In the genomic region with DNA sequence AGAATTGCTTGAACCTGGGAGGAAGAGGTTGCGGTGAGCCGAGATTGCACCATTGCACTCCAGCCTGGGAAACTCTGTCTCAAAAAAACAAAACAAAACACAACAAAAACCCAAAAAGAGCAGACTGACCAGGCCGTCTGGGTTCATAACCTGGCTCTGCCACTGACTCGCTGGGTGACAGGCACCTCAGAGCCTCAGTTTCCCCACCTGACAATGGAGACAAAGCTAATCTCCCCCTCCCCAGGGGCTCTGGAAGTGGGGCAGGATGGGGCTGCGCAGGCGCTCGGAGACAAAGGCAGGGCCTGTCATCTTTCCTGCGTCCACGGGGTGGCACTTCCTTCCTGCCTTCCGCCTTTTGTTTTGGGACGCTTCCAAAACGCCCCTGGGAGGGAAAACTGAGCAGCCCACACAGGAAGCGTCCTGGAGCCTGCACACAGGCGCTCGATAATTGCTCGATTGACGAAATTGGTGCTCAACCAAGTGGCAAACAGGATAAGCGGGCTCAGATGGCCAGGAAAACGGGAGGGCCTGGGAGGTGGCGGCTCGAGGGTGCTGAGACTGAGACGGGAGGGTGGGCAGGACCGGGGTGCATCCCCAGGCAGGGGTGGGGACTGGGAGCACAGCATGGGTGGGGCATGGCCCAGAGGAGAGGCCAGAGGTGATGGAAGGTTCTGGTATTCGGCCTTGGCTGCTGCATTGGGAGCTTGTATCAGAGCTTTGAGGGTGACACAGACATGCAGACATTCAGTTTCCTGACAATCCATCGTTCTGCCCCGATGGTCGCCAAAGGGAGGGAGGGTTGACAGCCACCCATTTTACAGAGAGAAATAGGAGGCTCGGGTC, we compare ENCODE assay signal across 8 cellular contexts. TPM values are rescaled to one million over a fixed set of nuclear protein-coding genes. Genes with fewer than 3 reads are reported as not detected.
DNase-seq lines count a peak whose midpoint lies in the region; ATAC-seq and TF ChIP-seq lines count a peak whose summit lies in the region.

No MANE protein-coding gene starts in this region.

- no peaks in the 10 kb centered on the region for H3K9me3 Mint-ChIP-seq in activated naive CD8-positive, alpha-beta T cell treated with anti-CD3 and anti-CD28 coated beads, Interleukin-2, amount 10 ng/mL, durations not matched to agents 7 days and 5 days
- H3K9me3 Mint-ChIP-seq in glutamatergic neuron (ENCODE audit: unreplicated experiment): peaks cover 9% of the 10 kb centered on the region

- H2AFZ ChIP-seq in DND-41 (ENCODE audit: low read depth, low read length): no peak overlapping the region

- peak overlapping the region; percentile 80 for H3K4me3 Mint-ChIP-seq in activated naive CD8-positive, alpha-beta T cell treated with anti-CD3 and anti-CD28 coated beads, Interleukin-2, amount 10 ng/mL, durations not matched to agents 7 days and 5 days
- H3K4me3 Mint-ChIP-seq in glutamatergic neuron (ENCODE audit: unreplicated experiment): peak overlapping the region; percentile 87

- peaks cover 7% of the 10 kb centered on the region for H3K36me3 Mint-ChIP-seq in activated naive CD8-positive, alpha-beta T cell treated with anti-CD3 and anti-CD28 coated beads, Interleukin-2, amount 10 ng/mL, durations not matched to agents 7 days and 5 days
- H3K36me3 Mint-ChIP-seq in glutamatergic neuron (ENCODE audit: unreplicated experiment): no peaks in the 10 kb centered on the region

- no peaks in the 10 kb centered on the region for H3K79me2 ChIP-seq in DND-41 (ENCODE audit: insufficient read depth, low read length)

- peaks cover 12% of the 10 kb centered on the region for H3K4me1 Mint-ChIP-seq in activated naive CD8-positive, alpha-beta T cell treated with anti-CD3 and anti-CD28 coated beads, Interleukin-2, amount 10 ng/mL, durations not matched to agents 7 days and 5 days
- no peaks in the 10 kb centered on the region for H3K4me1 Mint-ChIP-seq in glutamatergic neuron (ENCODE audit: low read depth, unreplicated experiment)

- TF ChIP-seq EP300 in tibial nerve (IDR thresholded peaks at IDR 0.05): peak; percentile 35 to 93

- H3K36me3 ChIP-seq in DND-41 (ENCODE audit: insufficient read depth, low read length): peaks cover 17% of the 10 kb centered on the region
- no peaks in the 10 kb centered on the region for H3K36me3 ChIP-seq in neutrophil
- peaks cover 0 to 19% (median 0%) of the 10 kb centered on the region in 3 donors for H3K36me3 ChIP-seq in tibial nerve

- POLR2A ChIA-PET in activated naive CD8-positive, alpha-beta T cell treated with anti-CD3 and anti-CD28 coated beads, Interleukin-2, amount 10 ng/mL, durations not matched to agents 7 days and 5 days (lab: Charles Lee): interaction anchor here (0.6 to 1.3 kb wide), 5 partner anchors 13 to 244 kb away, joined by 3 to 5 read pairs (median 3); a partner anchor contains a TSS

- WGBS in tibial nerve, 2 donors: 2 to 4% methylated on average over 28 of the region's 28 CpGs

- H3K27me3 ChIP-seq in DND-41 (ENCODE audit: insufficient read depth, low read length, poor library complexity): no peaks in the 10 kb centered on the region
- H3K27me3 ChIP-seq in neutrophil: peaks cover 24% of the 10 kb centered on the region
- H3K27me3 ChIP-seq in tibial nerve: no peaks in the 10 kb centered on the region

- H3K9ac ChIP-seq in DND-41 (ENCODE audit: low read depth, low read length): no peak overlapping the region

- TF ChIP-seq POLR2A in tibial nerve (IDR thresholded peaks at IDR 0.05): peak in 1 of 2 donors; percentile 23

- H3K4me1 ChIP-seq in DND-41 (ENCODE audit: insufficient read depth, low read length) (no peaks in the 10 kb centered on the region; the same call in 1 of the 2 replicates), neutrophil (ENCODE audit: control insufficient read depth in 1 of 2, insufficient read depth in 1 of 2, low read depth in 1 of 2, low read length in 1 of 2) (peaks cover 18 to 24% of the 10 kb centered on the region in 2 experiments), tibial nerve (peaks cover 0 to 64% (median 38%) of the 10 kb centered on the region in 4 donors)

- H3K27ac Mint-ChIP-seq in activated naive CD8-positive, alpha-beta T cell treated with anti-CD3 and anti-CD28 coated beads, Interleukin-2, amount 10 ng/mL, durations not matched to agents 7 days and 5 days: no peak overlapping the region
- H3K27ac Mint-ChIP-seq in glutamatergic neuron (ENCODE audit: unreplicated experiment): peak overlapping the region; percentile 96

- peak; percentile 29 for TF ChIP-seq CTCF in DND-41 (IDR thresholded peaks at IDR 0.05; ENCODE audit: borderline replicate concordance, extremely low read depth, low read length, poor library complexity, severe bottlenecking)
- peak; percentile 65 for TF ChIP-seq CTCF in glutamatergic neuron (IDR thresholded peaks at IDR 0.05; ENCODE audit: partially characterized antibody, unreplicated experiment)
- peak; percentile 74 for TF ChIP-seq CTCF in neutrophil (IDR thresholded peaks at IDR 0.05)
- peak; percentile 76 to 98 (median 92) for TF ChIP-seq CTCF in tibial nerve (IDR thresholded peaks at IDR 0.05)

- DNase-seq in DND-41 (peak; percentile 41), MV-4-11 (lab: John Stamatoyannopoulos, UW) (peak; percentile 73), glutamatergic neuron (peak; percentile 84), tibial nerve (ENCODE audit: low spot score in 2 of 2) (peak; percentile 75 to 91)
- DNase-seq in activated naive CD8-positive, alpha-beta T cell treated with anti-CD3 and anti-CD28 coated beads, Interleukin-2, amount 10 ng/mL, durations not matched to agents 7 days and 5 days: peak; percentile 55

- H4K20me1 ChIP-seq in DND-41 (ENCODE audit: insufficient read depth, low read length): peaks cover 13% of the 10 kb centered on the region

- H3K4me3 ChIP-seq in DND-41 (ENCODE audit: low read depth in 1 of 2, low read length in 2 of 2) (no peak overlapping the region), neutrophil (ENCODE audit: low read depth in 1 of 2, low read length in 1 of 2) (peak overlapping the region; percentile 49 to 63), tibial nerve (peak overlapping the region; percentile 2 to 43 (median 25))

- H3K27ac ChIP-seq in DND-41 (ENCODE audit: low read length): no peak overlapping the region
- H3K27ac ChIP-seq in neutrophil: peak overlapping the region; percentile 57
- peak overlapping the region; percentile 85 to 100 (median 98) for H3K27ac ChIP-seq in tibial nerve

- no peak overlapping the region for H3K4me2 ChIP-seq in DND-41 (ENCODE audit: insufficient read depth, low read length)

- no peaks in the 10 kb centered on the region for H3K9me3 ChIP-seq in DND-41 (ENCODE audit: insufficient read depth, low read length, severe bottlenecking)
- H3K9me3 ChIP-seq in neutrophil: no peaks in the 10 kb centered on the region
- H3K9me3 ChIP-seq in tibial nerve: no peaks in the 10 kb centered on the region

- peaks cover 2% of the 10 kb centered on the region for H3K27me3 Mint-ChIP-seq in activated naive CD8-positive, alpha-beta T cell treated with anti-CD3 and anti-CD28 coated beads, Interleukin-2, amount 10 ng/mL, durations not matched to agents 7 days and 5 days
- peaks cover 11% of the 10 kb centered on the region for H3K27me3 Mint-ChIP-seq in glutamatergic neuron (ENCODE audit: unreplicated experiment)

- peak; percentile 20; the same call in 2 of the 3 replicates for ATAC-seq in DND-41 (ENCODE audit: insufficient read depth, low read depth)
- ATAC-seq in SK-N-SH treated with all-trans-retinoic acid at 6 μM for 48 hours: peak; percentile 53
- peak; percentile 77 for ATAC-seq in activated naive CD8-positive, alpha-beta T cell treated with anti-CD3 and anti-CD28 coated beads, Interleukin-2, amount 10 ng/mL, durations not matched to agents 7 days and 5 days (ENCODE audit: low read depth)
- no peak for ATAC-seq in HG02678 (IDR thresholded peaks at IDR 0.05; ENCODE audit: unreplicated experiment)

TF ChIP-seq in SK-N-SH treated with all-trans-retinoic acid at 6 μM for 48 hours, 23 proteins besides CTCF, POLR2A, EP300 and RAD21 (continues in another document):
- TF ChIP-seq PPARA (CRISPR knock-in tag; IDR thresholded peaks at IDR 0.05; ENCODE audit: borderline replicate concordance) (no peak), ZC3H10 (CRISPR knock-in tag; IDR thresholded peaks at IDR 0.05) (no peak), OSR1 (CRISPR knock-in tag; IDR thresholded peaks at IDR 0.05) (no peak), ZNF565 (CRISPR knock-in tag; conservative IDR thresholded peaks at IDR 0.05; ENCODE audit: low read depth) (no peak), ZFP3 (CRISPR knock-in tag; IDR thresholded peaks at IDR 0.05) (no peak)
- TF ChIP-seq, protein P1, sequence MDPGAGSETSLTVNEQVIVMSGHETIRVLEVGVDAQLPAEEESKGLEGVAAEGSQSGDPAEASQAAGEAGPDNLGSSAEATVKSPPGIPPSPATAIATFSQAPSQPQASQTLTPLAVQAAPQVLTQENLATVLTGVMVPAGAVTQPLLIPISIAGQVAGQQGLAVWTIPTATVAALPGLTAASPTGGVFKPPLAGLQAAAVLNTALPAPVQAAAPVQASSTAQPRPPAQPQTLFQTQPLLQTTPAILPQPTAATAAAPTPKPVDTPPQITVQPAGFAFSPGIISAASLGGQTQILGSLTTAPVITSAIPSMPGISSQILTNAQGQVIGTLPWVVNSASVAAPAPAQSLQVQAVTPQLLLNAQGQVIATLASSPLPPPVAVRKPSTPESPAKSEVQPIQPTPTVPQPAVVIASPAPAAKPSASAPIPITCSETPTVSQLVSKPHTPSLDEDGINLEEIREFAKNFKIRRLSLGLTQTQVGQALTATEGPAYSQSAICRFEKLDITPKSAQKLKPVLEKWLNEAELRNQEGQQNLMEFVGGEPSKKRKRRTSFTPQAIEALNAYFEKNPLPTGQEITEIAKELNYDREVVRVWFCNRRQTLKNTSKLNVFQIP (CRISPR knock-in tag; IDR thresholded peaks at IDR 0.05; ENCODE audit: borderline replicate concordance, low read depth): no peak

RNA-seq across cellular contexts. Expression of a gene that starts 17.8 kb away (rescaled TPM):
- 10 to 100 TPM; 63.0 to 65.4 TPM for total RNA-seq in activated naive CD8-positive, alpha-beta T cell treated with anti-CD3 and anti-CD28 coated beads, Interleukin-2, amount 10 ng/mL, durations not matched to agents 7 days and 5 days
- total RNA-seq in glutamatergic neuron (ENCODE audit: unreplicated experiment) (3.8 TPM), tibial nerve (10 to 100 TPM in 1 of 4 donors, 1 to 10 TPM in 3; 2.6 to 20.4 (median 4.4) TPM)

RNA-seq across cellular contexts. Expression of a gene that starts 48.5 kb away (rescaled TPM):
- total RNA-seq in activated naive CD8-positive, alpha-beta T cell treated with anti-CD3 and anti-CD28 coated beads, Interleukin-2, amount 10 ng/mL, durations not matched to agents 7 days and 5 days: 10 to 100 TPM; 83.8 to 84.8 TPM
- total RNA-seq in glutamatergic neuron (ENCODE audit: unreplicated experiment): 147 TPM
- 10 to 100 TPM; 22.6 to 45.6 (median 35.7) TPM for total RNA-seq in tibial nerve

RNA-seq across cellular contexts. Expression of a gene that starts 59.6 kb away (rescaled TPM):
- 1 to 10 TPM; 5.3 to 7.9 TPM for total RNA-seq in activated naive CD8-positive, alpha-beta T cell treated with anti-CD3 and anti-CD28 coated beads, Interleukin-2, amount 10 ng/mL, durations not matched to agents 7 days and 5 days
- total RNA-seq in glutamatergic neuron (ENCODE audit: unreplicated experiment): 23.0 TPM
- total RNA-seq in tibial nerve: 100 to 1,000 TPM; 355 to 752 (median 582) TPM

Comparison
In these comparisons a context has a peak if more than half of its experiments do, and no peak if none do; other contexts are left out.
1. H3K4me3 ChIP-seq: peak in neutrophil (2 of 2) and tibial nerve (4 of 4); none in DND-41 (0 of 2).
2. CTCF ChIP-seq: peak in every context shown above with its lines; median percentile 92 in tibial nerve; 74 in neutrophil; 65 in glutamatergic neuron; 29 in DND-41.
3. RNA of a gene that starts 59.6 kb away (total RNA-seq): 355 to 752 TPM in tibial nerve; 23.0 TPM in glutamatergic neuron (single experiment) and 5.3 to 7.9 TPM in activated naive CD8-positive, alpha-beta T cell treated with anti-CD3 and anti-CD28 coated beads, Interleukin-2, amount 10 ng/mL, durations not matched to agents 7 days and 5 days; every median in the first group is over 10 times any median in the second.
4. Peak in every context shown above with its lines, with median percentiles within 50 percentile points of each other: DNase-seq.